1 cellular context compared by ENCODE assay signal in genomic region chr1:234978397-234979291, GRCh38.
TF ChIP-seq lines count a peak whose summit lies in the region.

No MANE protein-coding gene starts in this region.

TF ChIP-seq in HepG2, 621 proteins besides CTCF, POLR2A, EP300 and RAD21 (continued from another document and continues in another):
- TF ChIP-seq ZNF687 (CRISPR knock-in tag; IDR thresholded peaks at IDR 0.05) (peak; percentile 97), REPIN1 (CRISPR knock-in tag; IDR thresholded peaks at IDR 0.05; ENCODE audit: borderline replicate concordance, low read depth) (peak; percentile 63; the same call in 1 of the 2 replicates), KMT2A (CRISPR knock-in tag; IDR thresholded peaks at IDR 0.05) (no peak), MATR3 (CRISPR knock-in tag; IDR thresholded peaks at IDR 0.05) (no peak), ZBTB26 (CRISPR knock-in tag; IDR thresholded peaks at IDR 0.05; ENCODE audit: borderline replicate concordance) (peak; percentile 39; the same call in 1 of the 2 replicates), ZBED4 (CRISPR knock-in tag; IDR thresholded peaks at IDR 0.05; ENCODE audit: borderline replicate concordance) (peak; percentile 57; the same call in 1 of the 2 replicates), ZSCAN5A (CRISPR knock-in tag; IDR thresholded peaks at IDR 0.05; ENCODE audit: borderline replicate concordance) (0 out of 2 replicates have a peak, but pooled peaks have one; percentile 41), ZMYM2 (CRISPR knock-in tag; IDR thresholded peaks at IDR 0.05) (peak; percentile 92), NKX3-1 (CRISPR knock-in tag; IDR thresholded peaks at IDR 0.05) (no peak), ZBTB33 (CRISPR knock-in tag; IDR thresholded peaks at IDR 0.05) (peak; percentile 92), U2AF2 (IDR thresholded peaks at IDR 0.05; ENCODE audit: low read depth, low read length) (no peak), ZNF253 (CRISPR knock-in tag; IDR thresholded peaks at IDR 0.05; ENCODE audit: borderline replicate concordance) (no peak), SNAPC5 (CRISPR knock-in tag; IDR thresholded peaks at IDR 0.05; ENCODE audit: borderline replicate concordance) (no peak), HMGXB4 (CRISPR knock-in tag; IDR thresholded peaks at IDR 0.05; ENCODE audit: borderline replicate concordance in 1 of 2, low read depth in 1 of 2) (peak; percentile 31 to 47; a peak in 2 of 4 replicates), MTF1 (CRISPR knock-in tag; IDR thresholded peaks at IDR 0.05) (no peak), SSRP1 (CRISPR knock-in tag; IDR thresholded peaks at IDR 0.05) (no peak), ZNF746 (CRISPR knock-in tag; IDR thresholded peaks at IDR 0.05) (peak; percentile 71), CERS6 (CRISPR knock-in tag; IDR thresholded peaks at IDR 0.05) (no peak), ZNF737 (CRISPR knock-in tag; IDR thresholded peaks at IDR 0.05; ENCODE audit: borderline replicate concordance) (no peak; the same call in 1 of the 2 replicates), IKZF5 (CRISPR knock-in tag; IDR thresholded peaks at IDR 0.05) (peak; percentile 93; the same call in 1 of the 2 replicates), ZNF547 (CRISPR knock-in tag; IDR thresholded peaks at IDR 0.05) (no peak), PHF5A (CRISPR knock-in tag; IDR thresholded peaks at IDR 0.05; ENCODE audit: low read depth, unreplicated experiment) (no peak), MYC (CRISPR knock-in tag; IDR thresholded peaks at IDR 0.05; ENCODE audit: borderline replicate concordance) (no peak; the same call in 1 of the 2 replicates), GTF2F1 (IDR thresholded peaks at IDR 0.05; ENCODE audit: low read length) (no peak), SMARCE1 (IDR thresholded peaks at IDR 0.05; ENCODE audit: borderline replicate concordance) (no peak), ZNF597 (CRISPR knock-in tag; IDR thresholded peaks at IDR 0.05) (no peak), CAMTA2 (CRISPR knock-in tag; IDR thresholded peaks at IDR 0.05; ENCODE audit: borderline replicate concordance) (no peak), SOX5 (CRISPR knock-in tag; IDR thresholded peaks at IDR 0.05; ENCODE audit: borderline replicate concordance) (peak; percentile 92), GATAD2A (CRISPR knock-in tag; IDR thresholded peaks at IDR 0.05) (peak; percentile 96), RFX5 (IDR thresholded peaks at IDR 0.05; ENCODE audit: low read depth, low read length) (no peak), MEIS2 (CRISPR knock-in tag; IDR thresholded peaks at IDR 0.05) (peak; percentile 91), FOXA1 (IDR thresholded peaks at IDR 0.05) (0 out of 2 replicates have a peak, but pooled peaks have one; percentile 61), FOXA1 (CRISPR knock-in tag; IDR thresholded peaks at IDR 0.05) (peak; percentile 82), NCOA2 (CRISPR knock-in tag; IDR thresholded peaks at IDR 0.05) (peak; percentile 94), ZNF614 (CRISPR knock-in tag; IDR thresholded peaks at IDR 0.05; ENCODE audit: borderline replicate concordance) (peak; percentile 63; the same call in 1 of the 2 replicates), NBN (conservative IDR thresholded peaks at IDR 0.05) (no peak), POLR2AphosphoS2 (IDR thresholded peaks at IDR 0.05; ENCODE audit: low read depth, low read length) (no peak), MAF1 (CRISPR knock-in tag; IDR thresholded peaks at IDR 0.05; ENCODE audit: borderline replicate concordance) (no peak), ZNF10 (CRISPR knock-in tag; IDR thresholded peaks at IDR 0.05; ENCODE audit: borderline replicate concordance, low read depth) (no peak), SMC3 (IDR thresholded peaks at IDR 0.05; ENCODE audit: low read length) (peak; percentile 43; the same call in 1 of the 2 replicates), ARID2 (CRISPR knock-in tag; IDR thresholded peaks at IDR 0.05; ENCODE audit: borderline replicate concordance) (peak; percentile 41; the same call in 1 of the 2 replicates)
